Comparison of ENCODE assay signal across 25 cellular contexts in genomic region chr2:196184919-196185318, GRCh38. TPM values are rescaled to one million over a fixed set of nuclear protein-coding genes. Genes with fewer than 3 reads are reported as not detected.
DNase-seq lines count a peak whose midpoint lies in the region; ATAC-seq, FAIRE-seq and TF ChIP-seq lines count a peak whose summit lies in the region.
"Had no signal": no experiment of that assay in that cellular context is flagged by ENCODE, and none has a peak within 500 bp of the region (broad histone marks: within the 10 kb centered on the region; RNA-seq: fewer than 3 reads in every experiment).

No MANE protein-coding gene starts in this region.

- peaks cover 68% of the 10 kb centered on the region for H3K4me1 ChIP-seq in CD4-positive, CD25-positive, alpha-beta regulatory T cell (ENCODE audit: control insufficient read depth, insufficient read depth, low read length, poor library complexity, severe bottlenecking)
- peaks cover 82% of the 10 kb centered on the region for H3K4me1 ChIP-seq in CD4-positive, alpha-beta memory T cell (ENCODE audit: insufficient read depth, low read length)
- peaks cover 41% of the 10 kb centered on the region for H3K4me1 ChIP-seq in effector memory CD4-positive, alpha-beta T cell (ENCODE audit: control insufficient read depth, insufficient read depth, low read length, poor library complexity, severe bottlenecking)
- H3K4me1 ChIP-seq: SJCRH30 had no signal

- CTCF ChIA-PET in CD4-positive, alpha-beta memory T cell (lab: Charles Lee; ENCODE audit: partially characterized antibody) = interaction anchor here (0.7 to 2.2 kb wide), 6 partner anchors 11 to 65 kb away, joined by 3 to 5 read pairs (median 4); no protein-coding TSS in a partner anchor
- CTCF ChIA-PET in activated CD4-positive, alpha-beta memory T cell treated with anti-CD3 and anti-CD28 coated beads for 36 hours (lab: Charles Lee) = interaction anchor here (0.6 to 1.3 kb wide), 3 partner anchors 20 to 68 kb away, joined by 3 read pairs; no protein-coding TSS in a partner anchor

- ATAC-seq in CD4-positive, CD25-positive, alpha-beta regulatory T cell (ENCODE audit: low read depth in 2 of 2) = no peak
- ATAC-seq: upper lobe of right lung had no signal

- H3K27ac Mint-ChIP-seq in CD4-positive, CD25-positive, alpha-beta regulatory T cell = peak overlapping the region; percentile 94 to 99 (median 95)
- peak overlapping the region; percentile 91 to 98 (median 95) for H3K27ac Mint-ChIP-seq in CD4-positive, alpha-beta memory T cell
- H3K27ac Mint-ChIP-seq in activated CD4-positive, alpha-beta memory T cell treated with anti-CD3 and anti-CD28 coated beads for 36 hours = peak overlapping the region; percentile 88
- H3K27ac Mint-ChIP-seq: nephron progenitor cell had no signal

- peak overlapping the region; percentile 89 for H3K27ac ChIP-seq in CD4-positive, CD25-positive, alpha-beta regulatory T cell (ENCODE audit: insufficient read depth, low read length, poor library complexity, severe bottlenecking)
- H3K27ac ChIP-seq in CD4-positive, alpha-beta memory T cell (ENCODE audit: low read depth, low read length) = peak overlapping the region; percentile 55
- H3K27ac ChIP-seq in effector memory CD4-positive, alpha-beta T cell (ENCODE audit: insufficient read depth, low read length, poor library complexity, severe bottlenecking) = peak overlapping the region; percentile 22
- H3K27ac ChIP-seq: SJCRH30 had no signal

- peaks cover 0 to 4% (median 0%) of the 10 kb centered on the region in 7 donors for H3K9me3 Mint-ChIP-seq in CD4-positive, CD25-positive, alpha-beta regulatory T cell
- H3K9me3 Mint-ChIP-seq in CD4-positive, alpha-beta memory T cell = peaks cover 0 to 3% (median 0%) of the 10 kb centered on the region in 8 donors
- peaks cover 9% of the 10 kb centered on the region for H3K9me3 Mint-ChIP-seq in activated CD4-positive, alpha-beta memory T cell treated with anti-CD3 and anti-CD28 coated beads for 36 hours
- H3K9me3 Mint-ChIP-seq: nephron progenitor cell had no signal

- H3K36me3 ChIP-seq in CD4-positive, CD25-positive, alpha-beta regulatory T cell (ENCODE audit: control insufficient read depth, insufficient read depth, low read length) = no peaks in the 10 kb centered on the region
- H3K36me3 ChIP-seq in CD4-positive, alpha-beta memory T cell (ENCODE audit: insufficient read depth, low read length) = no peaks in the 10 kb centered on the region
- no peaks in the 10 kb centered on the region for H3K36me3 ChIP-seq in effector memory CD4-positive, alpha-beta T cell (ENCODE audit: control insufficient read depth, insufficient read depth, low read length)
- H3K36me3 ChIP-seq: SJCRH30, upper lobe of right lung had no signal

- no peak for FAIRE-seq in D721Med (lab: Jason Lieb, UNC)
- FAIRE-seq: bronchial epithelial cell, HTR-8/SVneo had no signal

- no peaks in the 10 kb centered on the region for H3K27me3 ChIP-seq in CD4-positive, CD25-positive, alpha-beta regulatory T cell (ENCODE audit: control insufficient read depth, insufficient read depth, low read length)
- no peaks in the 10 kb centered on the region for H3K27me3 ChIP-seq in CD4-positive, alpha-beta memory T cell (ENCODE audit: insufficient read depth, low read length)
- H3K27me3 ChIP-seq in effector memory CD4-positive, alpha-beta T cell (replicated peaks; ENCODE audit: control insufficient read depth, insufficient read depth, low read length, poor library complexity, severe bottlenecking) = no peaks in the 10 kb centered on the region
- H3K27me3 ChIP-seq: SJCRH30, upper lobe of right lung had no signal

- no peak for TF ChIP-seq CTCF in D721Med (IDR thresholded peaks at IDR 0.05; ENCODE audit: insufficient read depth, missing control alignments)

- H3K27me3 Mint-ChIP-seq in CD4-positive, CD25-positive, alpha-beta regulatory T cell = no peaks in the 10 kb centered on the region
- H3K27me3 Mint-ChIP-seq in CD4-positive, alpha-beta memory T cell = no peaks in the 10 kb centered on the region
- H3K27me3 Mint-ChIP-seq in activated CD4-positive, alpha-beta memory T cell treated with anti-CD3 and anti-CD28 coated beads for 36 hours = no peaks in the 10 kb centered on the region
- H3K27me3 Mint-ChIP-seq: activated B cell treated with CpG ODN at 0.5 μM for 24 hours had no signal

- H3K9me3 ChIP-seq in CD4-positive, CD25-positive, alpha-beta regulatory T cell (ENCODE audit: control insufficient read depth in 2 of 2, low read length in 2 of 2) = no peaks in the 10 kb centered on the region
- H3K9me3 ChIP-seq in CD4-positive, alpha-beta memory T cell (ENCODE audit: control insufficient read depth in 1 of 2, low read length in 2 of 2) = no peaks in the 10 kb centered on the region
- H3K9me3 ChIP-seq in effector memory CD4-positive, alpha-beta T cell (ENCODE audit: control insufficient read depth, low read length) = no peaks in the 10 kb centered on the region
- H3K9me3 ChIP-seq: upper lobe of right lung had no signal

- H3K36me3 Mint-ChIP-seq in CD4-positive, CD25-positive, alpha-beta regulatory T cell = no peaks in the 10 kb centered on the region
- H3K36me3 Mint-ChIP-seq in CD4-positive, alpha-beta memory T cell = peaks cover 0 to 3% of the 10 kb centered on the region in 2 donors
- peaks cover 4% of the 10 kb centered on the region for H3K36me3 Mint-ChIP-seq in activated CD4-positive, alpha-beta memory T cell treated with anti-CD3 and anti-CD28 coated beads for 36 hours

- POLR2A ChIA-PET in CD4-positive, alpha-beta memory T cell (lab: Charles Lee; ENCODE audit: partially characterized antibody) = interaction anchor here (1.3 to 6.3 kb wide), 14 partner anchors 8 to 91 kb away, joined by 4 to 183 read pairs (median 12); partner anchors contain the start of gene STK17B
- POLR2A ChIA-PET in activated CD4-positive, alpha-beta memory T cell treated with anti-CD3 and anti-CD28 coated beads for 36 hours (lab: Charles Lee) = interaction anchor here (1.3 to 1.6 kb wide), 2 partner anchors 21 to 75 kb away, joined by 3 to 4 read pairs; no protein-coding TSS in a partner anchor

- intact Hi-C loops in CD4-positive, alpha-beta memory T cell (cut with micrococcal nuclease) = loop anchor here (1.0 kb wide), 1 partner anchor 9 kb away; no protein-coding TSS in a partner anchor
- intact Hi-C loops in activated CD4-positive, alpha-beta memory T cell treated with anti-CD3 and anti-CD28 coated beads for 36 hours (cut with micrococcal nuclease) = loop anchor here (1.0 kb wide), 1 partner anchor 8 kb away; no protein-coding TSS in a partner anchor

- no peak for DNase-seq in CD4-positive, CD25-positive, alpha-beta regulatory T cell
- DNase-seq in CD4-positive, alpha-beta memory T cell = peak in 1 of 5 donors; percentile 51
- no peak for DNase-seq in activated CD4-positive, alpha-beta memory T cell treated with anti-CD3 and anti-CD28 coated beads for 36 hours
- no peak for DNase-seq in effector memory CD4-positive, alpha-beta T cell
- no peak for DNase-seq in D721Med (ENCODE audit: insufficient read length, low spot score)
- no peak for DNase-seq in NCI-H748 (lab: John Stamatoyannopoulos, UW; ENCODE audit: unreplicated experiment)
- no peak for DNase-seq in COR-L47 (lab: John Stamatoyannopoulos, UW)
- DNase-seq: activated B cell treated with CpG ODN at 0.5 μM for 24 hours; activated CD4-positive, alpha-beta T cell treated with anti-CD3 and anti-CD28 coated beads, Interleukin-2, amount 50 U/mL, for 48 hours; activated T-cell treated with anti-CD3 and anti-CD28 coated beads for 4 hours; aorta; C1 segment of cervical spinal cord; effector CD4-positive, alpha-beta T cell; hypothalamus; left colon; NCI-H1092 treated with DMSO at 0.1 percent for 48 hours; NCI-H1694 treated with DMSO at 0.1 percent for 48 hours; NCI-H2171; nephron progenitor cell; RPMI8226; SJCRH30; stimulated activated naive CD4-positive, alpha-beta T cell; upper lobe of right lung had no signal

- H3K4me1 Mint-ChIP-seq in CD4-positive, CD25-positive, alpha-beta regulatory T cell = peaks cover 53 to 92% (median 55%) of the 10 kb centered on the region in 4 donors
- peaks cover 67 to 92% (median 77%) of the 10 kb centered on the region in 4 donors for H3K4me1 Mint-ChIP-seq in CD4-positive, alpha-beta memory T cell
- H3K4me1 Mint-ChIP-seq in activated CD4-positive, alpha-beta memory T cell treated with anti-CD3 and anti-CD28 coated beads for 36 hours (ENCODE audit: low read depth) = peaks cover 85% of the 10 kb centered on the region
- H3K4me1 Mint-ChIP-seq: nephron progenitor cell had no signal

- peak overlapping the region; percentile 10 for H3K4me3 ChIP-seq in CD4-positive, CD25-positive, alpha-beta regulatory T cell (ENCODE audit: low read depth, low read length)
- H3K4me3 ChIP-seq in CD4-positive, alpha-beta memory T cell (ENCODE audit: low read length in 2 of 2) = no peak overlapping the region
- no peak overlapping the region for H3K4me3 ChIP-seq in effector memory CD4-positive, alpha-beta T cell (ENCODE audit: insufficient read depth, low read depth, low read length, poor library complexity, severe bottlenecking)
- H3K4me3 ChIP-seq: SJCRH30, upper lobe of right lung had no signal

- H3K4me3 Mint-ChIP-seq in CD4-positive, CD25-positive, alpha-beta regulatory T cell = peak overlapping the region; percentile 32 to 78 (median 53)
- H3K4me3 Mint-ChIP-seq in CD4-positive, alpha-beta memory T cell = peak overlapping the region in 5 of 8 donors; percentile 17 to 76 (median 58)
- no peak overlapping the region for H3K4me3 Mint-ChIP-seq in activated CD4-positive, alpha-beta memory T cell treated with anti-CD3 and anti-CD28 coated beads for 36 hours
- H3K4me3 Mint-ChIP-seq: nephron progenitor cell had no signal

RNA-seq across cellular contexts. Expression of gene STK17B, which starts 13.5 kb away (rescaled TPM):
- total RNA-seq in CD4-positive, CD25-positive, alpha-beta regulatory T cell = 542 TPM
- polyA plus RNA-seq in CD4-positive, CD25-positive, alpha-beta regulatory T cell = 100 to 1,000 TPM in 2 of 4 donors, 10 to 100 TPM in 2; 97.1 to 116 (median 106) TPM
- total RNA-seq in CD4-positive, alpha-beta memory T cell = 100 to 1,000 TPM; 234 to 243 TPM
- 10 to 100 TPM; 79.7 to 93.1 TPM for polyA plus RNA-seq in CD4-positive, alpha-beta memory T cell
- total RNA-seq in activated CD4-positive, alpha-beta memory T cell treated with anti-CD3 and anti-CD28 coated beads for 36 hours = 100 to 1,000 TPM; 175 to 176 TPM

Comparison
In these comparisons a context has a peak if more than half of its experiments do, and no peak if none do; other contexts are left out.
1. H3K27ac ChIP-seq: peak in every context shown above with its lines; median percentile 89 in CD4-positive, CD25-positive, alpha-beta regulatory T cell; 55 in CD4-positive, alpha-beta memory T cell; 22 in effector memory CD4-positive, alpha-beta T cell.